Comparison of ENCODE assay signal across 8 cellular contexts in the genomic region with DNA sequence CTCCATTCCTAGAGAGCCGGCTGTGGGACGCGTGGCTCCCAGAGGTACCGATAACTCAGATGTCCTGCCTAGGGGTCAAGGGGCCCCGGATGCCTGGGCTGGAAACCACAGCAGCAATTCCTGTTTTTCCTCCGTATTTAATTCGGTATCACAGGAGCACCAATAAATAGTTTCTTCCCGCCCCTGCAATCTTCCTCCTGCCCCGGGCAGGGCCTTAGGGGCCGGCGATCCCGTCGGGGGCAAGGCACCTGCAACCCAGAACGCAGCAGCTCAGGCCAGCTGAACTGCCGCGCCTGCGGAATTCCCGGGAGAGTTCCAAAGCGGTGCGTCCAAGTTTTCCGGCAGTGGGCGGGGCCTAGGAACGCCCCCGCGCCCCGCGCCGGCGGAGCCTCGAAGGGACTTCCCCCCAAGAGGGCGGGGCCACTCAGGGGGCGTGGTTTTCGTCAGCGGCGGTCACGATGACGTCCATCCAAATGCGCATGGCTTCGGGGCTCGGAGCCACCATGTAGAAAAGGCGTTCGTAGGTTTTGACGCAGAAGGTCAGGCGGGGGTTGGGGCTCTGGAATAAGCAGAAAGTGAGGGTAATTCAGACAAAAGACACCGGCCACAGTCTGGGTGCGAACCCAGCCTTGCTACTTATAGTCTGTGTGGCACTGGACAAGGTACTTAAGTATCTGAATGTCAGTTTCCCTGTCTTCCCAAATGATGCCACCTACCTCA. TPM values are rescaled to one million over a fixed set of nuclear protein-coding genes. Genes with fewer than 3 reads are reported as not detected.
DNase-seq lines count a peak whose midpoint lies in the region; ATAC-seq and TF ChIP-seq lines count a peak whose summit lies in the region.

No MANE protein-coding gene starts in this region.

- peak; percentile 84 for ATAC-seq in CD8-positive, alpha-beta T cell
- peak; percentile 62 for ATAC-seq in GM21619 (IDR thresholded peaks at IDR 0.05; ENCODE audit: unreplicated experiment)
- ATAC-seq in WTC11 = peak; percentile 95
- no peak for ATAC-seq in HG02884 (IDR thresholded peaks at IDR 0.05; ENCODE audit: unreplicated experiment)

- H3K9me3 ChIP-seq in CD8-positive, alpha-beta T cell (ENCODE audit: low read length) = no peaks in the 10 kb centered on the region
- H3K9me3 ChIP-seq in breast epithelium (no peaks in the 10 kb centered on the region), iPS-18a (ENCODE audit: control insufficient read depth, low read depth, low read length) (no peaks in the 10 kb centered on the region)

- peak overlapping the region; percentile 97 for H3K27ac Mint-ChIP-seq in CD8-positive, alpha-beta T cell
- H3K27ac Mint-ChIP-seq in WTC11 = peak overlapping the region; percentile 89

- peaks cover 48% of the 10 kb centered on the region for H3K4me1 ChIP-seq in CD8-positive, alpha-beta T cell (ENCODE audit: insufficient read depth, low read length)
- H3K4me1 ChIP-seq in breast epithelium (no peaks in the 10 kb centered on the region), iPS-18a (ENCODE audit: control insufficient read depth, low read depth, low read length) (no peaks in the 10 kb centered on the region)

- POLR2A ChIA-PET in CD8-positive, alpha-beta T cell (lab: Charles Lee) = interaction anchor here (1.0 to 8.7 kb wide), 2 partner anchors 8 to 11 kb away, joined by 3 to 50 read pairs; a partner anchor contains a TSS
- POLR2A ChIA-PET in WTC11 (lab: Charles Lee) = interaction anchor here (0.7 kb wide), 1 partner anchor 9 kb away, joined by 3 read pairs; no protein-coding TSS in a partner anchor

- H3K36me3 ChIP-seq in CD8-positive, alpha-beta T cell (ENCODE audit: insufficient read depth, low read length) = no peaks in the 10 kb centered on the region
- H3K36me3 ChIP-seq in breast epithelium (no peaks in the 10 kb centered on the region), iPS-18a (ENCODE audit: control insufficient read depth, low read depth, low read length) (no peaks in the 10 kb centered on the region)

- CTCF ChIA-PET in CD8-positive, alpha-beta T cell (lab: Charles Lee) = interaction anchor here (1.0 to 3.2 kb wide), 5 partner anchors 12 to 45 kb away, joined by 3 to 16 read pairs (median 5); a partner anchor contains a TSS
- CTCF ChIA-PET in WTC11 (lab: Charles Lee) = interaction anchor here (0.5 to 2.6 kb wide), 6 partner anchors 19 to 60 kb away, joined by 3 to 14 read pairs (median 4); no protein-coding TSS in a partner anchor

- peak; percentile 92 to 99 (median 94) for DNase-seq in CD8-positive, alpha-beta T cell
- DNase-seq in NCI-H146 treated with DMSO at 0.1 percent for 48 hours (lab: John Stamatoyannopoulos, UW; ENCODE audit: unreplicated experiment) = peak; percentile 73
- peak; percentile 99 for DNase-seq in WTC11 (ENCODE audit: low spot score)
- peak; percentile 90 to 96 for DNase-seq in breast epithelium (ENCODE audit: low spot score in 2 of 2)
- peak; percentile 69 for DNase-seq in skeletal muscle cell (ENCODE audit: low read depth)

- H3K9me3 Mint-ChIP-seq in CD8-positive, alpha-beta T cell = no peaks in the 10 kb centered on the region
- no peaks in the 10 kb centered on the region for H3K9me3 Mint-ChIP-seq in WTC11

- no peak for TF ChIP-seq POLR2A in breast epithelium (IDR thresholded peaks at IDR 0.05)

- peaks cover 15% of the 10 kb centered on the region for H3K36me3 Mint-ChIP-seq in CD8-positive, alpha-beta T cell
- H3K36me3 Mint-ChIP-seq in WTC11 = no peaks in the 10 kb centered on the region

- H3K4me1 Mint-ChIP-seq in CD8-positive, alpha-beta T cell (ENCODE audit: low read depth) = peaks cover 42% of the 10 kb centered on the region
- H3K4me1 Mint-ChIP-seq in WTC11 = peaks cover 3% of the 10 kb centered on the region; the same call in 1 of the 2 replicates

- H3K27me3 Mint-ChIP-seq in CD8-positive, alpha-beta T cell (ENCODE audit: low read depth) = no peaks in the 10 kb centered on the region
- H3K27me3 Mint-ChIP-seq in WTC11 (ENCODE audit: low read depth) = peaks cover 43% of the 10 kb centered on the region

- H3K4me3 ChIP-seq in CD8-positive, alpha-beta T cell (ENCODE audit: low read depth, low read length) = peak overlapping the region; percentile 8
- H3K4me3 ChIP-seq in breast epithelium (peak overlapping the region; percentile 29 to 64 (median 46)), iPS-18a (ENCODE audit: low read length) (peak overlapping the region; percentile 58), skeletal muscle cell (ENCODE audit: low read depth, low read length) (peak overlapping the region; percentile 30)

- peak overlapping the region; percentile 82 for H3K4me3 Mint-ChIP-seq in CD8-positive, alpha-beta T cell
- H3K4me3 Mint-ChIP-seq in WTC11 = peak overlapping the region; percentile 68

- intact Hi-C loops in CD8-positive, alpha-beta T cell (cut with DNase I, micrococcal nuclease) = loop anchor here (1.0 to 2.0 kb wide), 4 partner anchors 12 to 36 kb away; a partner anchor contains a TSS
- intact Hi-C loops in breast epithelium (cut with DNase I; ENCODE audit: low total_unique reads) = no loop called here

- no peaks in the 10 kb centered on the region for H3K27me3 ChIP-seq in CD8-positive, alpha-beta T cell (ENCODE audit: insufficient read depth, low read length)
- no peaks in the 10 kb centered on the region for H3K27me3 ChIP-seq in breast epithelium
- no peaks in the 10 kb centered on the region for H3K27me3 ChIP-seq in iPS-18a (ENCODE audit: control insufficient read depth, insufficient read depth, low read length)

- peak overlapping the region; percentile 41 for H3K9ac ChIP-seq in iPS-18a (ENCODE audit: low read length)

- no peak for TF ChIP-seq CTCF in CD8-positive, alpha-beta T cell (IDR thresholded peaks at IDR 0.05)
- TF ChIP-seq CTCF in WTC11 (IDR thresholded peaks at IDR 0.05) (no peak), breast epithelium (IDR thresholded peaks at IDR 0.05) (no peak)

- peak overlapping the region; percentile 72 for H3K27ac ChIP-seq in CD8-positive, alpha-beta T cell (ENCODE audit: low read depth, low read length)
- peak overlapping the region; percentile 89 to 94 for H3K27ac ChIP-seq in breast epithelium
- no peak overlapping the region for H3K27ac ChIP-seq in iPS-18a (ENCODE audit: low read length)

TF ChIP-seq in WTC11, 78 proteins besides CTCF, POLR2A, EP300 and RAD21:
- TF ChIP-seq ZBTB21 (CRISPR knock-in tag; IDR thresholded peaks at IDR 0.05; ENCODE audit: borderline replicate concordance) (peak; percentile 92), SP1 (CRISPR knock-in tag; conservative IDR thresholded peaks at IDR 0.05) (peak; percentile 92), CREM (CRISPR knock-in tag; IDR thresholded peaks at IDR 0.05) (peak; percentile 66; the same call in 1 of the 2 replicates), MXD4 (CRISPR knock-in tag; IDR thresholded peaks at IDR 0.05; ENCODE audit: borderline replicate concordance) (no peak)
- TF ChIP-seq, protein P1, sequence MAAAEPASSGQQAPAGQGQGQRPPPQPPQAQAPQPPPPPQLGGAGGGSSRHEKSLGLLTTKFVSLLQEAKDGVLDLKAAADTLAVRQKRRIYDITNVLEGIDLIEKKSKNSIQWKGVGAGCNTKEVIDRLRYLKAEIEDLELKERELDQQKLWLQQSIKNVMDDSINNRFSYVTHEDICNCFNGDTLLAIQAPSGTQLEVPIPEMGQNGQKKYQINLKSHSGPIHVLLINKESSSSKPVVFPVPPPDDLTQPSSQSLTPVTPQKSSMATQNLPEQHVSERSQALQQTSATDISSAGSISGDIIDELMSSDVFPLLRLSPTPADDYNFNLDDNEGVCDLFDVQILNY (CRISPR knock-in tag; IDR thresholded peaks at IDR 0.05) = peak; percentile 81
- TF ChIP-seq, protein P2, sequence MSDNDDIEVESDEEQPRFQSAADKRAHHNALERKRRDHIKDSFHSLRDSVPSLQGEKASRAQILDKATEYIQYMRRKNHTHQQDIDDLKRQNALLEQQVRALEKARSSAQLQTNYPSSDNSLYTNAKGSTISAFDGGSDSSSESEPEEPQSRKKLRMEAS (CRISPR knock-in tag; IDR thresholded peaks at IDR 0.05) = peak; percentile 91

RNA-seq across cellular contexts. Expression of a gene that starts 9.7 kb away (rescaled TPM):
- total RNA-seq in CD8-positive, alpha-beta T cell = 10 to 100 TPM; 70.0 to 72.3 TPM
- 2.7 to 3.8 TPM (median 3.1 TPM) in 3 replicates for total RNA-seq in WTC11 (2021)
- total RNA-seq in breast epithelium = 10 to 100 TPM in 1 of 3 donors, 1 to 10 TPM in 1, not detected in 1; 5.2 to 17.6 TPM

RNA-seq across cellular contexts. Expression of a gene that starts 29.4 kb away (rescaled TPM):
- total RNA-seq in CD8-positive, alpha-beta T cell = 100 to 1,000 TPM; 149 to 166 TPM
- 14.6 to 15.6 TPM (median 14.8 TPM) in 3 replicates for total RNA-seq in WTC11 (2021)
- total RNA-seq in breast epithelium = 10 to 100 TPM in 2 of 3 donors, 1 to 10 TPM in 1; 7.5 to 19.5 (median 15.1) TPM

RNA-seq across cellular contexts. Expression of a gene that starts 51.9 kb away (rescaled TPM):
- 10 to 100 TPM; 17.2 to 17.6 TPM for total RNA-seq in CD8-positive, alpha-beta T cell
- total RNA-seq in WTC11 (2021) (19.0 to 23.5 TPM (median 21.2 TPM) in 3 replicates), breast epithelium (10 to 100 TPM; 41.6 to 70.1 (median 59.4) TPM)

RNA-seq across cellular contexts. Expression of a gene that starts 57.8 kb away (rescaled TPM):
- total RNA-seq in CD8-positive, alpha-beta T cell = 1 to 10 TPM; 2.4 to 3.4 TPM
- 0.13 to 0.25 TPM in 2 of 3 replicates, not detected in the other for total RNA-seq in WTC11 (2021)
- under 1 TPM; 0.59 to 0.98 (median 0.64) TPM for total RNA-seq in breast epithelium

Comparison
In these comparisons a context has a peak if more than half of its experiments do, and no peak if none do; other contexts are left out.
1. H3K4me3 ChIP-seq: peak in every context shown above with its lines; median percentile 58 in iPS-18a; 46 in breast epithelium; 30 in skeletal muscle cell; 8 in CD8-positive, alpha-beta T cell.